Comparison of ENCODE assay signal across 12 cellular contexts in genomic region chr12:11732023-11732422, GRCh38.
DNase-seq lines count a peak whose midpoint lies in the region; ATAC-seq and TF ChIP-seq lines count a peak whose summit lies in the region.
"Had no signal": no experiment of that assay in that cellular context is flagged by ENCODE, and none has a peak within 500 bp of the region (broad histone marks: within the 10 kb centered on the region; RNA-seq: fewer than 3 reads in every experiment).

No MANE protein-coding gene starts in this region.

- H3K4me2 ChIP-seq in SU-DHL-6 (ENCODE audit: low read depth, low read length, poor library complexity, severe bottlenecking): peak overlapping the region; percentile 66

- no peaks in the 10 kb centered on the region for H3K27me3 Mint-ChIP-seq in activated naive CD4-positive, alpha-beta T cell treated with anti-CD3 and anti-CD28 coated beads, Interleukin-2, amount 10 ng/mL, durations not matched to agents 7 days and 5 days

- H4K20me1 ChIP-seq in SU-DHL-6 (ENCODE audit: low read depth, low read length): no peaks in the 10 kb centered on the region

- no peaks in the 10 kb centered on the region for H3K9me3 ChIP-seq in SU-DHL-6 (ENCODE audit: insufficient read depth, low read length)
- H3K9me3 ChIP-seq in aorta (ENCODE audit: control insufficient read depth, low read length): no peaks in the 10 kb centered on the region
- H3K9me3 ChIP-seq: BE2C had no signal

- no peaks in the 10 kb centered on the region for H3K9me2 ChIP-seq in SU-DHL-6 (replicated peaks; ENCODE audit: insufficient read depth, low read length)

- peak overlapping the region; percentile 7; the same call in 1 of the 2 replicates for H3K9ac ChIP-seq in SU-DHL-6 (ENCODE audit: low read length)

- H3K36me3 Mint-ChIP-seq in activated naive CD4-positive, alpha-beta T cell treated with anti-CD3 and anti-CD28 coated beads, Interleukin-2, amount 10 ng/mL, durations not matched to agents 7 days and 5 days: peaks cover 14% of the 10 kb centered on the region
- H3K36me3 Mint-ChIP-seq: WTC11 had no signal

- H3K4me1 Mint-ChIP-seq in activated naive CD4-positive, alpha-beta T cell treated with anti-CD3 and anti-CD28 coated beads, Interleukin-2, amount 10 ng/mL, durations not matched to agents 7 days and 5 days: peaks cover 65% of the 10 kb centered on the region

- no peak overlapping the region for H2AFZ ChIP-seq in SU-DHL-6 (ENCODE audit: low read depth, low read length, severe bottlenecking)

- no peak for ATAC-seq in aorta (ENCODE audit: low FRiP score)
- ATAC-seq in HG03457 (IDR thresholded peaks at IDR 0.05; ENCODE audit: unreplicated experiment): no peak
- ATAC-seq: WTC11 had no signal

- H3K36me3 ChIP-seq in SU-DHL-6 (ENCODE audit: low read length) (no peaks in the 10 kb centered on the region), aorta (ENCODE audit: control insufficient read depth in 1 of 2, insufficient read depth in 2 of 2, low read length in 1 of 2) (no peaks in the 10 kb centered on the region)
- H3K36me3 ChIP-seq: BE2C had no signal

- no peak overlapping the region for H3K4me3 ChIP-seq in SU-DHL-6 (ENCODE audit: insufficient read depth, low read length, poor library complexity, severe bottlenecking)
- no peak overlapping the region for H3K4me3 ChIP-seq in aorta (ENCODE audit: low read length in 2 of 2)

- H3K9me3 Mint-ChIP-seq in activated naive CD4-positive, alpha-beta T cell treated with anti-CD3 and anti-CD28 coated beads, Interleukin-2, amount 10 ng/mL, durations not matched to agents 7 days and 5 days: no peaks in the 10 kb centered on the region
- H3K9me3 Mint-ChIP-seq: WTC11 had no signal

- intact Hi-C loops in aorta (cut with DNase I): no loop called here

- peak overlapping the region; percentile 48 for H3K4me3 Mint-ChIP-seq in activated naive CD4-positive, alpha-beta T cell treated with anti-CD3 and anti-CD28 coated beads, Interleukin-2, amount 10 ng/mL, durations not matched to agents 7 days and 5 days
- H3K4me3 Mint-ChIP-seq: WTC11 had no signal

- peaks cover 30% of the 10 kb centered on the region for H3F3A ChIP-seq in SU-DHL-6 (ENCODE audit: insufficient read depth)

- H3K79me2 ChIP-seq in SU-DHL-6 (ENCODE audit: insufficient read depth, low read length): no peaks in the 10 kb centered on the region

- peak overlapping the region; percentile 87 for H3K27ac ChIP-seq in SU-DHL-6 (ENCODE audit: low read depth, low read length)
- peak overlapping the region; percentile 74 to 99 for H3K27ac ChIP-seq in aorta (ENCODE audit: low read depth in 1 of 2, low read length in 2 of 2)

- H3K4me1 ChIP-seq in aorta (ENCODE audit: control insufficient read depth in 1 of 2, insufficient read depth in 2 of 2, low read length in 2 of 2): peaks cover 3 to 13% of the 10 kb centered on the region in 2 donors
- H3K4me1 ChIP-seq: BE2C had no signal

- WGBS in aorta, 2 donors: 91 to 97% methylated on average over 5 of the region's 5 CpGs

- H3K27me3 ChIP-seq in SU-DHL-6 (ENCODE audit: low read length) (no peaks in the 10 kb centered on the region), aorta (ENCODE audit: control insufficient read depth in 1 of 2, insufficient read depth in 2 of 2, low read length in 1 of 2) (no peaks in the 10 kb centered on the region)
- H3K27me3 ChIP-seq: BE2C had no signal

- no peak for TF ChIP-seq CTCF in SU-DHL-6 (IDR thresholded peaks at IDR 0.05; ENCODE audit: insufficient read depth, low read length, poor library complexity, severe bottlenecking)

- DNase-seq in activated naive CD4-positive, alpha-beta T cell treated with anti-CD3 and anti-CD28 coated beads, Interleukin-2, amount 10 ng/mL, durations not matched to agents 7 days and 5 days: no peak
- no peak for DNase-seq in activated naive CD4-positive, alpha-beta T cell treated with anti-CD3 and anti-CD28 coated beads, Interleukin-2, amount 50 U/mL, for 16 hours
- peak; percentile 26 for DNase-seq in germinal center (ENCODE audit: low spot score)
- DNase-seq in aorta: no peak
- DNase-seq in ecto neural progenitor cell (ENCODE audit: low spot score): no peak
- no peak for DNase-seq in NCI-H524 (lab: John Stamatoyannopoulos, UW)
- DNase-seq: BE2C; glutamatergic neuron; stimulated activated CD4-positive, alpha-beta T cell treated with anti-CD3 and anti-CD28 coated beads, Interleukin-2, amount 100 ng/mL, for 24 hours had no signal

- peak overlapping the region; percentile 83 for H3K27ac Mint-ChIP-seq in activated naive CD4-positive, alpha-beta T cell treated with anti-CD3 and anti-CD28 coated beads, Interleukin-2, amount 10 ng/mL, durations not matched to agents 7 days and 5 days

- CTCF ChIA-PET in activated naive CD4-positive, alpha-beta T cell treated with anti-CD3 and anti-CD28 coated beads, Interleukin-2, amount 10 ng/mL, durations not matched to agents 7 days and 5 days (lab: Charles Lee): interaction anchor here (0.7 to 2.0 kb wide), 6 partner anchors 11 to 304 kb away, joined by 3 to 7 read pairs (median 3); no protein-coding TSS in a partner anchor
